Comparison of ENCODE assay signal across 8 cellular contexts in genomic region chr12:94725375-94726168, GRCh38.
A peak's percentile ranks its signal among the peaks of the same experiment; 100 is the strongest.
DNase-seq lines count a peak whose midpoint lies in the region; ATAC-seq and TF ChIP-seq lines count a peak whose summit lies in the region.

No MANE protein-coding gene starts in this region.

- no peak overlapping the region for H3K18ac ChIP-seq in mesenchymal stem cell (ENCODE audit: low read depth in 1 of 2, low read length in 2 of 2)

- intact Hi-C loops in Calu3 (cut with micrococcal nuclease; ENCODE audit: unreplicated experiment) (no loop called here), MCF 10A (cut with micrococcal nuclease) (loop anchor here (1.0 to 2.0 kb wide), 3 partner anchors 81 to 179 kb away; no protein-coding TSS in a partner anchor)

- no peaks in the 10 kb centered on the region for H3K9me3 ChIP-seq in mesenchymal stem cell (ENCODE audit: control insufficient read depth, low read length)

- H2BK15ac ChIP-seq in mesenchymal stem cell (ENCODE audit: low read depth, poor library complexity, severe bottlenecking): no peak overlapping the region

- H4K8ac ChIP-seq in mesenchymal stem cell (ENCODE audit: low read length): no peak overlapping the region

- H3K36me3 ChIP-seq in mesenchymal stem cell (ENCODE audit: control insufficient read depth in 1 of 2, insufficient read depth in 2 of 2, low read depth in 1 of 2, low read length in 2 of 2): no peaks in the 10 kb centered on the region

- no peak overlapping the region for H3K4ac ChIP-seq in mesenchymal stem cell (ENCODE audit: low read depth in 1 of 2, low read length in 2 of 2)

- ATAC-seq in HG03460 (IDR thresholded peaks at IDR 0.05; ENCODE audit: unreplicated experiment): no peak
- no peak for ATAC-seq in stimulated activated naive CD8-positive, alpha-beta T cell treated with anti-CD3 and anti-CD28 coated beads, Interleukin-15, amount 100 ng/mL, for 72 hours

- no peak overlapping the region for H3K23ac ChIP-seq in mesenchymal stem cell (ENCODE audit: low read length in 2 of 2)

- H2BK12ac ChIP-seq in mesenchymal stem cell (ENCODE audit: low read length in 2 of 2): no peak overlapping the region

- no peak overlapping the region for H3K27ac Mint-ChIP-seq in Calu3 (ENCODE audit: unreplicated experiment)
- H3K27ac Mint-ChIP-seq in MCF 10A (ENCODE audit: low read depth, unreplicated experiment): no peak overlapping the region
- no peak overlapping the region for H3K27ac Mint-ChIP-seq in stimulated activated naive CD8-positive, alpha-beta T cell treated with anti-CD3 and anti-CD28 coated beads, Interleukin-15, amount 100 ng/mL, for 72 hours

- H3K27ac ChIP-seq in mesenchymal stem cell (ENCODE audit: low read length, poor library complexity, severe bottlenecking): no peak overlapping the region

- H3K27me3 Mint-ChIP-seq in Calu3 (ENCODE audit: unreplicated experiment) (peaks cover 16% of the 10 kb centered on the region), MCF 10A (ENCODE audit: insufficient read depth, unreplicated experiment) (no peaks in the 10 kb centered on the region)
- H3K27me3 Mint-ChIP-seq in stimulated activated naive CD8-positive, alpha-beta T cell treated with anti-CD3 and anti-CD28 coated beads, Interleukin-15, amount 100 ng/mL, for 72 hours: no peaks in the 10 kb centered on the region

- peak; percentile 40 for DNase-seq in Calu3
- DNase-seq in MCF 10A (ENCODE audit: unreplicated experiment): peak; percentile 70
- DNase-seq in mesenchymal stem cell: peak; percentile 47
- no peak for DNase-seq in stimulated activated naive CD4-positive, alpha-beta T cell (lab: John Stamatoyannopoulos, UW)
- no peak for DNase-seq in dedifferentiated amniotic fluid mesenchymal stem cell (ENCODE audit: extremely low spot score)
- DNase-seq in stimulated activated naive CD8-positive, alpha-beta T cell treated with anti-CD3 and anti-CD28 coated beads, Interleukin-15, amount 100 ng/mL, for 72 hours: no peak

- no peak overlapping the region for H3K4me2 ChIP-seq in mesenchymal stem cell (ENCODE audit: low read length, poor library complexity, severe bottlenecking)

- no peaks in the 10 kb centered on the region for H3K79me1 ChIP-seq in mesenchymal stem cell (replicated peaks; ENCODE audit: low read length, poor library complexity, severe bottlenecking)

- no peak overlapping the region for H4K91ac ChIP-seq in mesenchymal stem cell (ENCODE audit: low read length)

- CTCF ChIA-PET in Calu3 (lab: Charles Lee): no interaction called here
- CTCF ChIA-PET in MCF 10A (lab: Yijun Ruan, JAX): interaction anchor here (0.7 kb wide), 1 partner anchor 8 kb away, joined by 3 read pairs; no protein-coding TSS in a partner anchor

- H3K27me3 ChIP-seq in mesenchymal stem cell (ENCODE audit: control insufficient read depth in 1 of 2, insufficient read depth in 1 of 2, low read length in 2 of 2): no peaks in the 10 kb centered on the region

- TF ChIP-seq CTCF in Calu3 (IDR thresholded peaks at IDR 0.05; ENCODE audit: unreplicated experiment) (no peak), LNCAP (IDR thresholded peaks at IDR 0.05) (peak; percentile 68), MCF 10A (IDR thresholded peaks at IDR 0.05; ENCODE audit: unreplicated experiment) (peak; percentile 49)

- no peaks in the 10 kb centered on the region for H3K4me1 Mint-ChIP-seq in Calu3 (ENCODE audit: low read depth, unreplicated experiment)
- no peaks in the 10 kb centered on the region for H3K4me1 Mint-ChIP-seq in MCF 10A (ENCODE audit: insufficient read depth, unreplicated experiment)
- H3K4me1 Mint-ChIP-seq in stimulated activated naive CD8-positive, alpha-beta T cell treated with anti-CD3 and anti-CD28 coated beads, Interleukin-15, amount 100 ng/mL, for 72 hours: no peaks in the 10 kb centered on the region

- no peaks in the 10 kb centered on the region for H3K36me3 Mint-ChIP-seq in Calu3 (ENCODE audit: insufficient read depth, unreplicated experiment)
- no peaks in the 10 kb centered on the region for H3K36me3 Mint-ChIP-seq in MCF 10A (ENCODE audit: insufficient read depth, unreplicated experiment)

- H3K9me3 Mint-ChIP-seq in Calu3 (ENCODE audit: low read depth, unreplicated experiment) (no peaks in the 10 kb centered on the region), MCF 10A (ENCODE audit: unreplicated experiment) (peaks cover 7% of the 10 kb centered on the region)
- peaks cover 0 to 7% of the 10 kb centered on the region in 2 donors for H3K9me3 Mint-ChIP-seq in stimulated activated naive CD8-positive, alpha-beta T cell treated with anti-CD3 and anti-CD28 coated beads, Interleukin-15, amount 100 ng/mL, for 72 hours

- POLR2A ChIA-PET in MCF 10A (lab: Yijun Ruan, JAX): no interaction called here

- H3K4me3 Mint-ChIP-seq in Calu3 (ENCODE audit: low read depth, unreplicated experiment): no peak overlapping the region
- H3K4me3 Mint-ChIP-seq in MCF 10A (ENCODE audit: unreplicated experiment): no peak overlapping the region
- H3K4me3 Mint-ChIP-seq in stimulated activated naive CD8-positive, alpha-beta T cell treated with anti-CD3 and anti-CD28 coated beads, Interleukin-15, amount 100 ng/mL, for 72 hours: no peak overlapping the region

- BruUV-seq in Calu3 (replicated peaks; lab: Mats Ljungman, UMichigan) (no TSS peak), MCF 10A (replicated peaks; lab: Mats Ljungman, UMichigan) (no TSS peak)

- H3K14ac ChIP-seq in mesenchymal stem cell (ENCODE audit: low read length in 2 of 2): no peak overlapping the region

- H2AK5ac ChIP-seq in mesenchymal stem cell (ENCODE audit: low read length, severe bottlenecking): no peak overlapping the region

- H2BK120ac ChIP-seq in mesenchymal stem cell (ENCODE audit: low read depth, low read length): no peak overlapping the region

- no peak overlapping the region for H3K4me3 ChIP-seq in mesenchymal stem cell (ENCODE audit: insufficient read depth in 1 of 2, low read depth in 1 of 2, low read length in 2 of 2)

- H3K9ac ChIP-seq in mesenchymal stem cell (ENCODE audit: low read length): no peak overlapping the region

- no peak overlapping the region for H2AFZ ChIP-seq in mesenchymal stem cell (ENCODE audit: low read depth, low read length)

- peaks cover 1% of the 10 kb centered on the region for H3K4me1 ChIP-seq in mesenchymal stem cell (ENCODE audit: control insufficient read depth, insufficient read depth, low read depth, low read length)

- 67% methylated on average over 5 of the region's 8 CpGs for WGBS in mesenchymal stem cell

- H2BK5ac ChIP-seq in mesenchymal stem cell (ENCODE audit: low read depth, low read length, poor library complexity, severe bottlenecking): no peak overlapping the region

Comparison
In these comparisons a context has a peak if more than half of its experiments do, and no peak if none do; other contexts are left out.
1. DNase-seq: peak in Calu3 (single experiment), MCF 10A (single experiment) and mesenchymal stem cell (single experiment); none in stimulated activated naive CD4-positive, alpha-beta T cell (0 of 6), dedifferentiated amniotic fluid mesenchymal stem cell (single experiment) and stimulated activated naive CD8-positive, alpha-beta T cell treated with anti-CD3 and anti-CD28 coated beads, Interleukin-15, amount 100 ng/mL, for 72 hours (0 of 2).